In the genomic region with DNA sequence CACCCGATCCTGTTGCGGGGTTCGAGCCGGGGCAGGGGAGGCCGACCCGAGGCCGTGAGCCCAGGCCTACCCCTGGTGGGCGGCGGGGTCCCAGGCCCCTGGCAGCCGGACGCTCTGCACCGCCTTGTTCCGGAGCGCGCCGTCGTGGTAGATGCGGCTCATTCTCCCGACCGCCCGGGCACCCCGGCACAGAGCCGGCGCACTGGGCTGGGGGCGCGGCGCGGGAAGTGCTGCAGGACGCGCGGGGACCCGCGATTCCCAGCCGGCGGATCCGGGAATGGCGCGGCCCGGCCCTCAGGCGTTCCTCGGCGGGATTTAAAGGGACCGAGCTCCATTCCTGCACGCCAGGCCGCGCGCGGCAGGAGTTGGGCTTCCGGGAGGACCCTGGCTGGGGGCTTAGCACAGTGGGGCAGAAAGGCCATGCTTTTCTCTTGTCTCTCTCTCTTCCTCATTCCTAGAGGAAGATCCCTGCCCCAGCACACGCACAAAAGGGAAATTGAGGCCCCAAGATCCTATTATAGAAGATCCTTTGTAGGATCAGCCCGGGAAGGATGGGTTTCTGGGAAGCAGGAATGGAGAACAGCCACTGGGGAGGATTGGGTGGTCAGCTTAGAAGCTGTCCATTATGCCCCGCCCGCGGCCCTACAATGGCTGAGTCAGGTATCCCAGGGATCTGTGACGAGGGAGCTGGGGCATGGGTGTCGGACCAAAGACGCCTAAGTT, we compare ENCODE assay signal across 8 cellular contexts. TPM values are rescaled to one million over a fixed set of nuclear protein-coding genes. Genes with fewer than 3 reads are reported as not detected.
DNase-seq lines count a peak whose midpoint lies in the region; ATAC-seq and TF ChIP-seq lines count a peak whose summit lies in the region.

Gene ARPIN, minus strand, starts transcription at position 279 of the 723 bp plus-strand sequence. Its CDS starts 117 bp downstream, at position 162.

- H3K27ac Mint-ChIP-seq in CD14-positive monocyte, result peak within 1 kb of the TSS; percentile 74 to 91 (median 90)

- ATAC-seq in heart left ventricle (peak; percentile 69 to 92 (median 84)), omental fat pad (ENCODE audit: low FRiP score) (peak; percentile 68), GM21619 (IDR thresholded peaks at IDR 0.05; ENCODE audit: unreplicated experiment) (no peak)

- peak within 1 kb of the TSS in 3 of 4 donors; percentile 18 to 91 (median 79) for H3K4me3 ChIP-seq in adrenal gland
- peak within 1 kb of the TSS; percentile 65 to 99 (median 84) for H3K4me3 ChIP-seq in heart left ventricle

- TF ChIP-seq CTCF in CD14-positive monocyte (IDR thresholded peaks at IDR 0.05) (no peak), adrenal gland (IDR thresholded peaks at IDR 0.05) (peak in 1 of 6 experiments; percentile 11), heart left ventricle (IDR thresholded peaks at IDR 0.05) (no peak), omental fat pad (IDR thresholded peaks at IDR 0.05) (no peak)

- WGBS in adrenal gland, 4 donors, result 8 to 51% (median 13%) methylated on average over 8 to 57 of the region's 57 CpGs
- 7 to 13% (median 7%) methylated on average over 33 to 57 of the region's 57 CpGs for WGBS in heart left ventricle, 4 donors

- peaks cover 24 to 31% of the 10 kb centered on the region in 2 donors for H3K36me3 Mint-ChIP-seq in CD14-positive monocyte

- H3K9me3 ChIP-seq in adrenal gland (replicated peaks in 1 of 3) (no peaks in the 10 kb centered on the region), heart left ventricle (no peaks in the 10 kb centered on the region)

- peaks cover 3 to 25% (median 9%) of the 10 kb centered on the region in 3 donors for H3K27me3 Mint-ChIP-seq in CD14-positive monocyte (ENCODE audit: low read depth in 3 of 3)

- H3K9me3 Mint-ChIP-seq in CD14-positive monocyte, result no peaks in the 10 kb centered on the region

- intact Hi-C loops in CD14-positive monocyte (cut with micrococcal nuclease) (loop anchor here in 1 of 2 donors (5.0 kb wide), 1 partner anchor 49 kb away; no protein-coding TSS in a partner anchor), adrenal gland (cut with DNase I) (no loop called here), heart left ventricle (cut with DNase I) (loop anchor here in 6 of 10 donors (5.0 to 10.0 kb wide), 4 partner anchors 62 to 159 kb away; partner anchors contain the start of gene ZNF710 (in 2 of the 6))

- H3K27ac ChIP-seq in adrenal gland, result peak within 1 kb of the TSS in 3 of 5 donors; percentile 51 to 77 (median 60)
- H3K27ac ChIP-seq in heart left ventricle, result peak within 1 kb of the TSS in 11 of 12 donors; percentile 41 to 90 (median 77)

- peak within 1 kb of the TSS; percentile 91 to 96 for H3K4me3 Mint-ChIP-seq in CD14-positive monocyte

- H3K27me3 ChIP-seq in adrenal gland (no peaks in the 10 kb centered on the region), heart left ventricle (no peaks in the 10 kb centered on the region)

- TF ChIP-seq POLR2A in adrenal gland (IDR thresholded peaks at IDR 0.05) (no peak), heart left ventricle (IDR thresholded peaks at IDR 0.05) (no peak)

- H3K36me3 ChIP-seq in adrenal gland (replicated peaks in 1 of 2), result no peaks in the 10 kb centered on the region
- peaks cover 0 to 27% (median 5%) of the 10 kb centered on the region in 9 donors for H3K36me3 ChIP-seq in heart left ventricle

- H3K4me1 Mint-ChIP-seq in CD14-positive monocyte, result peaks cover 39% of the 10 kb centered on the region

- peaks cover 8 to 15% of the 10 kb centered on the region in 2 donors for H3K4me1 ChIP-seq in adrenal gland (replicated peaks in 1 of 2)
- H3K4me1 ChIP-seq in heart left ventricle, result peaks cover 0 to 26% (median 13%) of the 10 kb centered on the region in 12 donors

- no peak for DNase-seq in CD14-positive monocyte (ENCODE audit: low spot score)
- DNase-seq in HuH-7.5 (ENCODE audit: low spot score), result peak; percentile 78
- DNase-seq in adrenal gland, result peak in 6 of 7 donors; percentile 45 to 60 (median 52)
- peak; percentile 65 to 83 (median 66) for DNase-seq in heart left ventricle
- DNase-seq in omental fat pad (ENCODE audit: low spot score), result no peak
- DNase-seq in NCI-H1436 treated with DMSO at 0.1 percent for 48 hours (lab: John Stamatoyannopoulos, UW), result no peak
- no peak for DNase-seq in SIG-M5 treated with dmso at 0.1 percent for 504 hours (lab: John Stamatoyannopoulos, UW; ENCODE audit: unreplicated experiment)

RNA-seq across cellular contexts. Expression of gene ARPIN, which starts in this region (rescaled TPM):
- polyA plus RNA-seq in CD14-positive monocyte, result 10 to 100 TPM in 1 of 2 donors, 1 to 10 TPM in 1; 9.7 to 14.0 TPM
- 10 to 100 TPM in 6 of 8 donors, 1 to 10 TPM in 2; 5.6 to 18.2 (median 13.1) TPM for total RNA-seq in adrenal gland
- polyA plus RNA-seq in adrenal gland, result 1 to 10 TPM; 5.6 to 7.5 (median 5.6) TPM
- 10 to 100 TPM in 7 of 9 donors, 1 to 10 TPM in 2; 7.3 to 15.3 (median 11.5) TPM for total RNA-seq in heart left ventricle
- 1 to 10 TPM; 7.4 to 7.5 TPM for polyA plus RNA-seq in heart left ventricle
- 10 to 100 TPM; 12.3 to 19.9 (median 17.4) TPM for total RNA-seq in omental fat pad

Comparison
In these comparisons a context has a peak if more than half of its experiments do, and no peak if none do; other contexts are left out.
1. DNase-seq: peak in HuH-7.5 (single experiment), adrenal gland (6 of 7) and heart left ventricle (5 of 5); none in CD14-positive monocyte (single experiment), omental fat pad (single experiment), NCI-H1436 treated with DMSO at 0.1 percent for 48 hours (single experiment) and SIG-M5 treated with dmso at 0.1 percent for 504 hours (single experiment).
2. intact Hi-C loops: an anchor here in heart left ventricle (5.0 to 10.0 kb wide); none called in adrenal gland.